Comparison of ENCODE assay signal across 2 cellular contexts in genomic region chr1:212488436-212489283, GRCh38.
TF ChIP-seq lines count a peak whose summit lies in the region.

No MANE protein-coding gene starts in this region.

TF ChIP-seq in A549, 52 proteins besides CTCF, POLR2A, EP300 and RAD21 (continued from another document):
- TF ChIP-seq, protein P1, sequence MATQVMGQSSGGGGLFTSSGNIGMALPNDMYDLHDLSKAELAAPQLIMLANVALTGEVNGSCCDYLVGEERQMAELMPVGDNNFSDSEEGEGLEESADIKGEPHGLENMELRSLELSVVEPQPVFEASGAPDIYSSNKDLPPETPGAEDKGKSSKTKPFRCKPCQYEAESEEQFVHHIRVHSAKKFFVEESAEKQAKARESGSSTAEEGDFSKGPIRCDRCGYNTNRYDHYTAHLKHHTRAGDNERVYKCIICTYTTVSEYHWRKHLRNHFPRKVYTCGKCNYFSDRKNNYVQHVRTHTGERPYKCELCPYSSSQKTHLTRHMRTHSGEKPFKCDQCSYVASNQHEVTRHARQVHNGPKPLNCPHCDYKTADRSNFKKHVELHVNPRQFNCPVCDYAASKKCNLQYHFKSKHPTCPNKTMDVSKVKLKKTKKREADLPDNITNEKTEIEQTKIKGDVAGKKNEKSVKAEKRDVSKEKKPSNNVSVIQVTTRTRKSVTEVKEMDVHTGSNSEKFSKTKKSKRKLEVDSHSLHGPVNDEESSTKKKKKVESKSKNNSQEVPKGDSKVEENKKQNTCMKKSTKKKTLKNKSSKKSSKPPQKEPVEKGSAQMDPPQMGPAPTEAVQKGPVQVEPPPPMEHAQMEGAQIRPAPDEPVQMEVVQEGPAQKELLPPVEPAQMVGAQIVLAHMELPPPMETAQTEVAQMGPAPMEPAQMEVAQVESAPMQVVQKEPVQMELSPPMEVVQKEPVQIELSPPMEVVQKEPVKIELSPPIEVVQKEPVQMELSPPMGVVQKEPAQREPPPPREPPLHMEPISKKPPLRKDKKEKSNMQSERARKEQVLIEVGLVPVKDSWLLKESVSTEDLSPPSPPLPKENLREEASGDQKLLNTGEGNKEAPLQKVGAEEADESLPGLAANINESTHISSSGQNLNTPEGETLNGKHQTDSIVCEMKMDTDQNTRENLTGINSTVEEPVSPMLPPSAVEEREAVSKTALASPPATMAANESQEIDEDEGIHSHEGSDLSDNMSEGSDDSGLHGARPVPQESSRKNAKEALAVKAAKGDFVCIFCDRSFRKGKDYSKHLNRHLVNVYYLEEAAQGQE (IDR thresholded peaks at IDR 0.05): no peak
- TF ChIP-seq ZSCAN20 (CRISPR knock-in tag; IDR thresholded peaks at IDR 0.05) (peak; percentile 52; the same call in 1 of the 2 replicates), BCL3 (IDR thresholded peaks at IDR 0.05) (peak; percentile 95; the same call in 2 of the 3 replicates), MYC (IDR thresholded peaks at IDR 0.05; ENCODE audit: borderline replicate concordance, low read length) (0 out of 2 replicates have a peak, but pooled peaks have one; percentile 25), PBX3 (IDR thresholded peaks at IDR 0.05) (no peak), EHF (CRISPR knock-in tag; IDR thresholded peaks at IDR 0.05) (no peak), ZC3H11A (IDR thresholded peaks at IDR 0.05) (no peak), JUN (IDR thresholded peaks at IDR 0.05) (peak; percentile 91 to 97; a peak in 4 of 5 replicates), BHLHE40 (IDR thresholded peaks at IDR 0.05; ENCODE audit: low read depth, low read length) (no peak), NPAS2 (CRISPR knock-in tag; IDR thresholded peaks at IDR 0.05; ENCODE audit: borderline replicate concordance) (no peak), NFE2L2 (conservative IDR thresholded peaks at IDR 0.05; ENCODE audit: low read length) (peak; percentile 84), RFX5 (IDR thresholded peaks at IDR 0.05) (no peak), MAFK (IDR thresholded peaks at IDR 0.05; ENCODE audit: partially characterized antibody) (peak; percentile 83), CHD4 (IDR thresholded peaks at IDR 0.05; ENCODE audit: borderline replicate concordance) (no peak), KDM1A (IDR thresholded peaks at IDR 0.05; ENCODE audit: low read depth) (no peak), HMGXB4 (CRISPR knock-in tag; IDR thresholded peaks at IDR 0.05; ENCODE audit: borderline replicate concordance) (no peak), FOSL2 (IDR thresholded peaks at IDR 0.05) (peak; percentile 58; the same call in 1 of the 2 replicates), FOSL2 (CRISPR knock-in tag; IDR thresholded peaks at IDR 0.05) (peak; percentile 85), USF2 (IDR thresholded peaks at IDR 0.05) (peak; percentile 97)
- TF ChIP-seq, protein P2, sequence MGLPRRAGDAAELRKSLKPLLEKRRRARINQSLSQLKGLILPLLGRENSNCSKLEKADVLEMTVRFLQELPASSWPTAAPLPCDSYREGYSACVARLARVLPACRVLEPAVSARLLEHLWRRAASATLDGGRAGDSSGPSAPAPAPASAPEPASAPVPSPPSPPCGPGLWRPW (IDR thresholded peaks at IDR 0.05): peak; percentile 81; the same call in 1 of the 2 replicates

TF ChIP-seq in SK-N-SH, 30 proteins besides CTCF, POLR2A, EP300 and RAD21 (continued from another document):
- TF ChIP-seq, protein P1 (IDR thresholded peaks at IDR 0.05; ENCODE audit: low read depth, low read length): no peak
- TF ChIP-seq EZH2phosphoT487 (IDR thresholded peaks at IDR 0.05; ENCODE audit: borderline replicate concordance, low read depth): no peak
